Comparison of ENCODE assay signal across 13 cellular contexts in genomic region chr1:43316738-43317520, GRCh38. TPM values are rescaled to one million over a fixed set of nuclear protein-coding genes. Genes with fewer than 3 reads are reported as not detected.
DNase-seq lines count a peak whose midpoint lies in the region; ATAC-seq and TF ChIP-seq lines count a peak whose summit lies in the region.
"Had no signal": no experiment of that assay in that cellular context is flagged by ENCODE, and none has a peak within 500 bp of the region (broad histone marks: within the 10 kb centered on the region; RNA-seq: fewer than 3 reads in every experiment).

No MANE protein-coding gene starts in this region.

- H2BK120ac ChIP-seq in mesenchymal stem cell (ENCODE audit: low read depth, low read length), result no peak overlapping the region

- no peak for ATAC-seq in GM21737 (IDR thresholded peaks at IDR 0.05; ENCODE audit: unreplicated experiment)
- no peak for ATAC-seq in activated CD8-positive, alpha-beta T cell treated with anti-CD3 and anti-CD28 coated beads for 36 hours
- ATAC-seq: pancreas; stimulated activated naive CD8-positive, alpha-beta T cell treated with anti-CD3 and anti-CD28 coated beads, Interleukin-15, Interleukin-2, amounts not matched to agents 100 U/mL and 50 U/mL, for 24 hours had no signal

- peak; percentile 41 for DNase-seq in GM23248
- DNase-seq in astrocyte of the spinal cord (ENCODE audit: low read depth, low spot score), result no peak
- no peak for DNase-seq in mesenchymal stem cell
- no peak for DNase-seq in effector memory CD4-positive, alpha-beta T cell
- no peak for DNase-seq in activated CD8-positive, alpha-beta T cell treated with anti-CD3 and anti-CD28 coated beads for 36 hours
- DNase-seq: activated naive CD8-positive, alpha-beta T cell treated with anti-CD3 and anti-CD28 coated beads for 36 hours; CD4-positive, alpha-beta memory T cell; GF-D8; NCI-H345; stimulated activated naive CD8-positive, alpha-beta T cell treated with anti-CD3 and anti-CD28 coated beads, Interleukin-15, Interleukin-2, amounts not matched to agents 100 U/mL and 50 U/mL, for 24 hours had no signal

- TF ChIP-seq CTCF in astrocyte of the spinal cord (IDR thresholded peaks at IDR 0.05; ENCODE audit: low read depth, low read length), result peak; percentile 23
- TF ChIP-seq CTCF in activated CD8-positive, alpha-beta T cell treated with anti-CD3 and anti-CD28 coated beads for 36 hours (IDR thresholded peaks at IDR 0.05), result no peak

- H3K18ac ChIP-seq in mesenchymal stem cell (ENCODE audit: low read depth in 1 of 2, low read length in 2 of 2), result no peak overlapping the region

- peaks cover 4% of the 10 kb centered on the region for H3K4me1 Mint-ChIP-seq in activated CD8-positive, alpha-beta T cell treated with anti-CD3 and anti-CD28 coated beads for 36 hours (ENCODE audit: low read depth)
- H3K4me1 Mint-ChIP-seq: activated naive CD8-positive, alpha-beta T cell treated with anti-CD3 and anti-CD28 coated beads for 36 hours; CD4-positive, alpha-beta memory T cell had no signal

- CTCF ChIA-PET in activated CD8-positive, alpha-beta T cell treated with anti-CD3 and anti-CD28 coated beads for 36 hours (lab: Charles Lee), result no interaction called here

- H3K4me3 Mint-ChIP-seq in activated CD8-positive, alpha-beta T cell treated with anti-CD3 and anti-CD28 coated beads for 36 hours, result no peak overlapping the region
- H3K4me3 Mint-ChIP-seq: activated naive CD8-positive, alpha-beta T cell treated with anti-CD3 and anti-CD28 coated beads for 36 hours had no signal

- POLR2A ChIA-PET in activated CD8-positive, alpha-beta T cell treated with anti-CD3 and anti-CD28 coated beads for 36 hours (lab: Charles Lee), result no interaction called here

- H3K9me3 Mint-ChIP-seq in activated CD8-positive, alpha-beta T cell treated with anti-CD3 and anti-CD28 coated beads for 36 hours, result no peaks in the 10 kb centered on the region
- H3K9me3 Mint-ChIP-seq: activated naive CD8-positive, alpha-beta T cell treated with anti-CD3 and anti-CD28 coated beads for 36 hours; CD4-positive, alpha-beta memory T cell had no signal

- no peaks in the 10 kb centered on the region for H3K4me1 ChIP-seq in GM23248 (ENCODE audit: insufficient read depth)
- H3K4me1 ChIP-seq in mesenchymal stem cell (ENCODE audit: control insufficient read depth, insufficient read depth, low read depth, low read length), result peaks cover 6% of the 10 kb centered on the region
- no peaks in the 10 kb centered on the region for H3K4me1 ChIP-seq in effector memory CD4-positive, alpha-beta T cell (ENCODE audit: control insufficient read depth, insufficient read depth, low read length, poor library complexity, severe bottlenecking)
- H3K4me1 ChIP-seq: pancreas had no signal

- no peaks in the 10 kb centered on the region for H3K9me2 ChIP-seq in GM23248 (ENCODE audit: insufficient read depth)

- H2BK15ac ChIP-seq in mesenchymal stem cell (ENCODE audit: low read depth, poor library complexity, severe bottlenecking), result no peak overlapping the region

- in situ Hi-C loops in GM23248 (cut with MboI), result no loop called here
- in situ Hi-C loops in astrocyte of the spinal cord (cut with HindIII; ENCODE audit: low sequenced_read_pairs), result no loop called here

- H3K36me3 ChIP-seq in GM23248 (ENCODE audit: low read depth) (no peaks in the 10 kb centered on the region), mesenchymal stem cell (ENCODE audit: control insufficient read depth in 1 of 2, insufficient read depth in 2 of 2, low read depth in 1 of 2, low read length in 2 of 2) (no peaks in the 10 kb centered on the region)
- no peaks in the 10 kb centered on the region for H3K36me3 ChIP-seq in effector memory CD4-positive, alpha-beta T cell (ENCODE audit: control insufficient read depth, insufficient read depth, low read length)
- H3K36me3 ChIP-seq: pancreas had no signal

- no peak overlapping the region for H2BK5ac ChIP-seq in mesenchymal stem cell (ENCODE audit: low read depth, low read length, poor library complexity, severe bottlenecking)

- H3K79me2 ChIP-seq in GM23248 (ENCODE audit: insufficient read depth), result no peaks in the 10 kb centered on the region

- intact Hi-C loops in activated CD8-positive, alpha-beta T cell treated with anti-CD3 and anti-CD28 coated beads for 36 hours (cut with micrococcal nuclease), result no loop called here

- H3K4me3 ChIP-seq in GM23248 (no peak overlapping the region), astrocyte of the spinal cord (ENCODE audit: low read depth, low read length) (no peak overlapping the region), mesenchymal stem cell (ENCODE audit: insufficient read depth in 1 of 2, low read depth in 1 of 2, low read length in 2 of 2) (no peak overlapping the region)
- no peak overlapping the region for H3K4me3 ChIP-seq in effector memory CD4-positive, alpha-beta T cell (ENCODE audit: insufficient read depth, low read depth, low read length, poor library complexity, severe bottlenecking)
- H3K4me3 ChIP-seq: lung, pancreas had no signal

- H3K27me3 ChIP-seq in GM23248 (replicated peaks; ENCODE audit: insufficient read depth), result no peaks in the 10 kb centered on the region
- no peaks in the 10 kb centered on the region for H3K27me3 ChIP-seq in mesenchymal stem cell (ENCODE audit: control insufficient read depth in 1 of 2, insufficient read depth in 1 of 2, low read length in 2 of 2)
- H3K27me3 ChIP-seq in effector memory CD4-positive, alpha-beta T cell (replicated peaks; ENCODE audit: control insufficient read depth, insufficient read depth, low read length, poor library complexity, severe bottlenecking), result no peaks in the 10 kb centered on the region
- H3K27me3 ChIP-seq: pancreas had no signal

- no peak overlapping the region for H3K27ac Mint-ChIP-seq in activated CD8-positive, alpha-beta T cell treated with anti-CD3 and anti-CD28 coated beads for 36 hours
- H3K27ac Mint-ChIP-seq: activated naive CD8-positive, alpha-beta T cell treated with anti-CD3 and anti-CD28 coated beads for 36 hours had no signal

- H3K23ac ChIP-seq in mesenchymal stem cell (ENCODE audit: low read length in 2 of 2), result no peak overlapping the region

- H4K20me1 ChIP-seq in GM23248 (ENCODE audit: insufficient read depth), result no peaks in the 10 kb centered on the region

- H3K4ac ChIP-seq in mesenchymal stem cell (ENCODE audit: low read depth in 1 of 2, low read length in 2 of 2), result no peak overlapping the region

- no peak overlapping the region for H3K9ac ChIP-seq in GM23248
- H3K9ac ChIP-seq in mesenchymal stem cell (ENCODE audit: low read length), result peak overlapping the region; percentile 37

- H3K14ac ChIP-seq in mesenchymal stem cell (ENCODE audit: low read length in 2 of 2), result no peak overlapping the region

- H3K27ac ChIP-seq in GM23248, result no peak overlapping the region
- H3K27ac ChIP-seq in mesenchymal stem cell (ENCODE audit: low read length, poor library complexity, severe bottlenecking), result no peak overlapping the region
- H3K27ac ChIP-seq in effector memory CD4-positive, alpha-beta T cell (ENCODE audit: insufficient read depth, low read length, poor library complexity, severe bottlenecking), result no peak overlapping the region
- H3K27ac ChIP-seq: pancreas had no signal

- no peak overlapping the region for H4K8ac ChIP-seq in mesenchymal stem cell (ENCODE audit: low read length)

- no peak overlapping the region for H4K91ac ChIP-seq in mesenchymal stem cell (ENCODE audit: low read length)

- H3F3A ChIP-seq in GM23248 (ENCODE audit: insufficient read depth), result no peaks in the 10 kb centered on the region

- H2AFZ ChIP-seq in GM23248, result no peak overlapping the region
- no peak overlapping the region for H2AFZ ChIP-seq in mesenchymal stem cell (ENCODE audit: low read depth, low read length)

- no peaks in the 10 kb centered on the region for H3K27me3 Mint-ChIP-seq in activated CD8-positive, alpha-beta T cell treated with anti-CD3 and anti-CD28 coated beads for 36 hours
- H3K27me3 Mint-ChIP-seq: activated naive CD8-positive, alpha-beta T cell treated with anti-CD3 and anti-CD28 coated beads for 36 hours; CD4-positive, alpha-beta memory T cell had no signal

- WGBS in GM23248 (ENCODE audit: low coverage in 1 of 2, low lambda C conversion rate in 2 of 2, missing lambda C conversion rate in 2 of 2), 2 experiments, result 84 to 88% methylated on average over 15 to 16 of the region's 16 CpGs
- WGBS in mesenchymal stem cell, result 93% methylated on average over 16 of the region's 16 CpGs

- H2AK5ac ChIP-seq in mesenchymal stem cell (ENCODE audit: low read length, severe bottlenecking), result no peak overlapping the region

- no peak overlapping the region for H2BK12ac ChIP-seq in mesenchymal stem cell (ENCODE audit: low read length in 2 of 2)

- no peak overlapping the region for H3K4me2 ChIP-seq in GM23248 (ENCODE audit: unreplicated experiment)
- H3K4me2 ChIP-seq in mesenchymal stem cell (ENCODE audit: low read length, poor library complexity, severe bottlenecking), result no peak overlapping the region

- no peaks in the 10 kb centered on the region for H3K36me3 Mint-ChIP-seq in activated CD8-positive, alpha-beta T cell treated with anti-CD3 and anti-CD28 coated beads for 36 hours (ENCODE audit: low read depth)
- H3K36me3 Mint-ChIP-seq: activated naive CD8-positive, alpha-beta T cell treated with anti-CD3 and anti-CD28 coated beads for 36 hours; CD4-positive, alpha-beta memory T cell had no signal

- H3K9me3 ChIP-seq in GM23248 (ENCODE audit: low read depth), result no peaks in the 10 kb centered on the region
- no peaks in the 10 kb centered on the region for H3K9me3 ChIP-seq in mesenchymal stem cell (ENCODE audit: control insufficient read depth, low read length)
- no peaks in the 10 kb centered on the region for H3K9me3 ChIP-seq in effector memory CD4-positive, alpha-beta T cell (ENCODE audit: control insufficient read depth, low read length)
- H3K9me3 ChIP-seq: pancreas had no signal

- no peaks in the 10 kb centered on the region for H3K79me1 ChIP-seq in mesenchymal stem cell (replicated peaks; ENCODE audit: low read length, poor library complexity, severe bottlenecking)

RNA-seq across cellular contexts. Expression of gene TIE1, which starts 16.1 kb away (rescaled TPM):
- not detected in 2 replicates for total RNA-seq in GM23248 (2014; rRNA removed; shearing (Covaris generic))
- 0.10 and 0.21 TPM in 2 replicates for polyA plus RNA-seq in GM23248 (2016; fragmentation: Nextera tagmentation; extraction: Ambion mirVana)
- 0.06 TPM for polyA plus RNA-seq in mesenchymal stem cell (2013, experiment 1 of 2)
- polyA plus RNA-seq in mesenchymal stem cell (2013, experiment 2 of 2), result 0.15 TPM
- under 1 TPM in 1 of 2 experiments, not detected in 1; 0.25 TPM for total RNA-seq in activated CD8-positive, alpha-beta T cell treated with anti-CD3 and anti-CD28 coated beads for 36 hours
- total RNA-seq: CD4-positive, alpha-beta memory T cell had no signal
- polyA plus RNA-seq: CD4-positive, alpha-beta memory T cell had no signal

RNA-seq across cellular contexts. Expression of gene MPL, which starts 20.7 kb away (rescaled TPM):
- total RNA-seq in GM23248 (2014; rRNA removed; shearing (Covaris generic)), result not detected in 2 replicates
- polyA plus RNA-seq in GM23248 (2016; fragmentation: Nextera tagmentation; extraction: Ambion mirVana), result not detected in 2 replicates
- polyA plus RNA-seq in mesenchymal stem cell (2013, experiment 1 of 2), result 0.07 TPM
- polyA plus RNA-seq in mesenchymal stem cell (2013, experiment 2 of 2), result not detected
- total RNA-seq in activated CD8-positive, alpha-beta T cell treated with anti-CD3 and anti-CD28 coated beads for 36 hours, result not detected
- total RNA-seq: activated naive CD8-positive, alpha-beta T cell treated with anti-CD3 and anti-CD28 coated beads for 36 hours; CD4-positive, alpha-beta memory T cell had no signal
- polyA plus RNA-seq: CD4-positive, alpha-beta memory T cell had no signal

RNA-seq across cellular contexts. Expression of gene C1orf210, which starts 31.5 kb away (rescaled TPM):
- not detected in 2 replicates for total RNA-seq in GM23248 (2014; rRNA removed; shearing (Covaris generic))
- not detected in 2 replicates for polyA plus RNA-seq in GM23248 (2016; fragmentation: Nextera tagmentation; extraction: Ambion mirVana)
- polyA plus RNA-seq in mesenchymal stem cell (2013, experiment 1 of 2), result not detected
- polyA plus RNA-seq in mesenchymal stem cell (2013, experiment 2 of 2), result not detected
- not detected for total RNA-seq in activated CD8-positive, alpha-beta T cell treated with anti-CD3 and anti-CD28 coated beads for 36 hours
- total RNA-seq: activated naive CD8-positive, alpha-beta T cell treated with anti-CD3 and anti-CD28 coated beads for 36 hours; CD4-positive, alpha-beta memory T cell had no signal
- polyA plus RNA-seq: CD4-positive, alpha-beta memory T cell had no signal

RNA-seq across cellular contexts. Expression of gene CDC20, which starts 41.9 kb away (rescaled TPM):
- 50.2 and 50.9 TPM in 2 replicates for total RNA-seq in GM23248 (2014; rRNA removed; shearing (Covaris generic))
- 48.9 and 55.8 TPM in 2 replicates for polyA plus RNA-seq in GM23248 (2016; fragmentation: Nextera tagmentation; extraction: Ambion mirVana)
- polyA plus RNA-seq in mesenchymal stem cell (2013, experiment 1 of 2), result 10.3 TPM
- 9.8 TPM for polyA plus RNA-seq in mesenchymal stem cell (2013, experiment 2 of 2)
- 100 to 1,000 TPM; 160 to 167 TPM for total RNA-seq in activated CD8-positive, alpha-beta T cell treated with anti-CD3 and anti-CD28 coated beads for 36 hours

RNA-seq across cellular contexts. Expression of gene TMEM125, which starts 47.1 kb away (rescaled TPM):
- total RNA-seq in GM23248 (2014; rRNA removed; shearing (Covaris generic)), result not detected in 2 replicates
- polyA plus RNA-seq in GM23248 (2016; fragmentation: Nextera tagmentation; extraction: Ambion mirVana), result not detected in 2 replicates
- 0.03 TPM for polyA plus RNA-seq in mesenchymal stem cell (2013, experiment 1 of 2)
- 0.04 TPM for polyA plus RNA-seq in mesenchymal stem cell (2013, experiment 2 of 2)
- under 1 TPM in 1 of 2 experiments, not detected in 1; 0.81 TPM for total RNA-seq in activated CD8-positive, alpha-beta T cell treated with anti-CD3 and anti-CD28 coated beads for 36 hours
- total RNA-seq: CD4-positive, alpha-beta memory T cell had no signal
- polyA plus RNA-seq: CD4-positive, alpha-beta memory T cell had no signal
